13 cellular contexts compared by ENCODE assay signal in genomic region chr20:51021067-51022025, GRCh38. TPM values are rescaled to one million over a fixed set of nuclear protein-coding genes. Genes with fewer than 3 reads are reported as not detected.
A peak's percentile ranks its signal among the peaks of the same experiment; 100 is the strongest.
DNase-seq lines count a peak whose midpoint lies in the region; ATAC-seq, FAIRE-seq and TF ChIP-seq lines count a peak whose summit lies in the region.
"Had no signal": no experiment of that assay in that cellular context is flagged by ENCODE, and none has a peak within 500 bp of the region (broad histone marks: within the 10 kb centered on the region; RNA-seq: fewer than 3 reads in every experiment).

No MANE protein-coding gene starts in this region.

- no peak overlapping the region for H3K27ac ChIP-seq in keratinocyte (ENCODE audit: control insufficient read depth, insufficient read depth, low read length)
- H3K27ac ChIP-seq: heart left ventricle had no signal

- dilution Hi-C loops in keratinocyte (cut with MboI; ENCODE audit: extremely low pct_ligation_motif_present, low sequenced_read_pairs): no loop called here

- CTCF ChIA-PET in AG04449 (lab: Yijun Ruan, JAX): interaction anchor here (1.4 to 6.5 kb wide), 2 partner anchors 227 to 286 kb away, joined by 3 to 66 read pairs; partner anchors contain the start of gene BCAS4

- no peaks in the 10 kb centered on the region for H3K79me2 ChIP-seq in keratinocyte (ENCODE audit: control insufficient read depth, insufficient read depth, low read length)

- TF ChIP-seq CTCF in AG04449 (IDR thresholded peaks at IDR 0.05; ENCODE audit: insufficient read depth, low read length, missing control alignments) (no peak), keratinocyte (optimal IDR thresholded peaks at IDR 0.05 in 1 of 3, IDR thresholded peaks at IDR 0.05 in 1 of 3, conservative IDR thresholded peaks at IDR 0.05 in 1 of 3; ENCODE audit: extremely low read depth in 1 of 3, insufficient read depth in 2 of 3, low read length in 3 of 3) (no peak)

- H3K4me1 ChIP-seq in ES-I3 (ENCODE audit: insufficient read depth, low read length) (peaks cover 16% of the 10 kb centered on the region), adipocyte (ENCODE audit: control insufficient read depth, insufficient read depth, low read length) (peaks cover 5% of the 10 kb centered on the region), keratinocyte (ENCODE audit: control insufficient read depth, extremely low read depth, insufficient read depth, low read length) (peaks cover 17% of the 10 kb centered on the region)

- no peaks in the 10 kb centered on the region for H4K20me1 ChIP-seq in keratinocyte (ENCODE audit: control insufficient read depth, extremely low read depth, insufficient read depth, low read length)

- no peak for ATAC-seq in HG03354 (IDR thresholded peaks at IDR 0.05; ENCODE audit: poor library complexity, severe bottlenecking, unreplicated experiment)
- ATAC-seq: heart left ventricle had no signal

- no peak for FAIRE-seq in keratinocyte (lab: Jason Lieb, UNC)
- FAIRE-seq: colon, D721Med had no signal

- H3K9ac ChIP-seq in ES-I3 (ENCODE audit: low read depth, low read length): peak overlapping the region; percentile 81; the same call in 1 of the 2 replicates
- H3K9ac ChIP-seq in adipocyte (ENCODE audit: low read length): no peak overlapping the region
- H3K9ac ChIP-seq in keratinocyte (ENCODE audit: control insufficient read depth, extremely low read depth, insufficient read depth, low read length): no peak overlapping the region

- POLR2A ChIA-PET in AG04449 (lab: Yijun Ruan, JAX): no interaction called here

- DNase-seq in AG04449 (ENCODE audit: low read depth, low spot score): no peak
- DNase-seq in adipocyte (ENCODE audit: low read depth): peak; percentile 23
- DNase-seq in keratinocyte (ENCODE audit: low read depth, low spot score): no peak
- no peak for DNase-seq in NAMALWA (ENCODE audit: low spot score)
- DNase-seq in DMS153 treated with DMSO at 0.1 percent for 48 hours (lab: John Stamatoyannopoulos, UW; ENCODE audit: unreplicated experiment): no peak
- DNase-seq in NCI-H82 (lab: John Stamatoyannopoulos, UW): no peak
- DNase-seq: heart left ventricle, NCI-H2171 treated with DMSO at 0.1 percent for 48 hours, SIG-M5 had no signal

- H2AFZ ChIP-seq in keratinocyte (ENCODE audit: control insufficient read depth, low read length): no peak overlapping the region

- peaks cover 3% of the 10 kb centered on the region for H3K9me1 ChIP-seq in keratinocyte (ENCODE audit: control insufficient read depth, extremely low read depth, insufficient read depth, low read length)

- H3K9me3 ChIP-seq in ES-I3 (ENCODE audit: control insufficient read depth, insufficient read depth, low read length): no peaks in the 10 kb centered on the region
- H3K9me3 ChIP-seq in adipocyte (ENCODE audit: control insufficient read depth, low read length): no peaks in the 10 kb centered on the region
- H3K9me3 ChIP-seq in keratinocyte (ENCODE audit: control insufficient read depth, low read depth, low read length): no peaks in the 10 kb centered on the region
- H3K9me3 ChIP-seq: heart left ventricle had no signal

- H3K27me3 ChIP-seq in adipocyte (replicated peaks; ENCODE audit: control insufficient read depth, insufficient read depth, low read length): peaks cover 54% of the 10 kb centered on the region
- peaks cover 29% of the 10 kb centered on the region for H3K27me3 ChIP-seq in keratinocyte (ENCODE audit: control insufficient read depth, extremely low read depth, insufficient read depth, low read length)

- H3K4me3 ChIP-seq in AG04449 (ENCODE audit: low read depth, low read length): peak overlapping the region; percentile 70
- H3K4me3 ChIP-seq in adipocyte (ENCODE audit: low read length): no peak overlapping the region
- H3K4me3 ChIP-seq in keratinocyte (ENCODE audit: control insufficient read depth in 2 of 3, extremely low read depth in 1 of 3, insufficient read depth in 2 of 3, low read depth in 1 of 3, low read length in 3 of 3): peak overlapping the region in 1 of 3 experiments; percentile 64

- H3K36me3 ChIP-seq in ES-I3 (ENCODE audit: insufficient read depth, low read length): no peaks in the 10 kb centered on the region
- no peaks in the 10 kb centered on the region for H3K36me3 ChIP-seq in adipocyte (ENCODE audit: control insufficient read depth, insufficient read depth, low read length, severe bottlenecking)
- no peaks in the 10 kb centered on the region for H3K36me3 ChIP-seq in keratinocyte (ENCODE audit: control insufficient read depth in 2 of 2, extremely low read depth in 1 of 2, insufficient read depth in 2 of 2, low read length in 2 of 2)
- H3K36me3 ChIP-seq: heart left ventricle had no signal

- peak overlapping the region; percentile 79 for H3K4me2 ChIP-seq in keratinocyte (ENCODE audit: control insufficient read depth, extremely low read depth, insufficient read depth, low read depth, low read length)

RNA-seq across cellular contexts. Expression of gene KCNG1, which starts 1.6 kb away (rescaled TPM):
- 2.3 to 4.6 TPM (median 2.5 TPM) in 3 replicates for polyA plus RNA-seq in keratinocyte
- 12.0 TPM for polyA plus RNA-seq in keratinocyte (2011; ENCODE audit: low read depth)
- polyA plus RNA-seq in keratinocyte (2011; cell fraction: cytosol; rRNA removed): 3.1 and 4.9 TPM in 2 replicates
- polyA plus RNA-seq in keratinocyte (2011; cell fraction: nucleus; rRNA removed): 3.8 and 4.3 TPM in 2 replicates
- polyA plus RNA-seq in keratinocyte (2012; ENCODE audit: low replicate concordance): 2.7 and 24.5 TPM in 2 replicates
- polyA minus RNA-seq in keratinocyte: 1.7 to 3.1 TPM (median 3.0 TPM) in 3 replicates
- polyA minus RNA-seq in keratinocyte (2011; cell fraction: cytosol; rRNA and poly(A)+ RNA removed): 11.9 TPM
- 1.5 and 3.2 TPM in 2 replicates for polyA minus RNA-seq in keratinocyte (2011; cell fraction: nucleus; rRNA and poly(A)+ RNA removed)
